Comparison of ENCODE assay signal across 18 cellular contexts in genomic region chr6:79647756-79648155, GRCh38.
"Had no signal": no experiment of that assay in that cellular context is flagged by ENCODE, and none has a peak within 500 bp of the region (broad histone marks: within the 10 kb centered on the region; RNA-seq: fewer than 3 reads in every experiment).

No MANE protein-coding gene starts in this region.

- H3K4me3 ChIP-seq: SJSA1 had no signal

- ATAC-seq: PC-3, SK-N-SH treated with all-trans-retinoic acid at 6 μM for 48 hours had no signal

- DNase-seq: activated CD4-positive, alpha-beta memory T cell treated with anti-CD3 and anti-CD28 coated beads, Interleukin-2, amount 10 ng/mL, durations not matched to agents 7 days and 5 days; activated CD4-positive, alpha-beta T cell treated with anti-CD3 and anti-CD28 coated beads, Interleukin-2, amount 10 ng/mL, durations not matched to agents 7 days and 5 days; activated CD4-positive, CD25-positive, alpha-beta regulatory T cell; activated T-cell treated with anti-CD3 and anti-CD28 coated beads for 4 hours; amygdala; NCI-H1092; NCI-H1930; NCI-H2107; NCI-H345; NCI-H510A; NCI-H526 treated with DMSO at 0.1 percent for 48 hours; PC-3; SHP77 had no signal

- H3K36me3 ChIP-seq: SJSA1 had no signal

- FAIRE-seq: astrocyte, RCC 7860 had no signal

- H3K9ac ChIP-seq: KMS-11 had no signal

- H3K4me2 ChIP-seq: KMS-11 had no signal

- H3K9me3 ChIP-seq: SJSA1 had no signal

- H3K4me1 ChIP-seq: SJSA1 had no signal

- H3K27ac ChIP-seq: KMS-11, SJSA1 had no signal

- H3K27me3 ChIP-seq: SJSA1 had no signal
